In the genomic region with DNA sequence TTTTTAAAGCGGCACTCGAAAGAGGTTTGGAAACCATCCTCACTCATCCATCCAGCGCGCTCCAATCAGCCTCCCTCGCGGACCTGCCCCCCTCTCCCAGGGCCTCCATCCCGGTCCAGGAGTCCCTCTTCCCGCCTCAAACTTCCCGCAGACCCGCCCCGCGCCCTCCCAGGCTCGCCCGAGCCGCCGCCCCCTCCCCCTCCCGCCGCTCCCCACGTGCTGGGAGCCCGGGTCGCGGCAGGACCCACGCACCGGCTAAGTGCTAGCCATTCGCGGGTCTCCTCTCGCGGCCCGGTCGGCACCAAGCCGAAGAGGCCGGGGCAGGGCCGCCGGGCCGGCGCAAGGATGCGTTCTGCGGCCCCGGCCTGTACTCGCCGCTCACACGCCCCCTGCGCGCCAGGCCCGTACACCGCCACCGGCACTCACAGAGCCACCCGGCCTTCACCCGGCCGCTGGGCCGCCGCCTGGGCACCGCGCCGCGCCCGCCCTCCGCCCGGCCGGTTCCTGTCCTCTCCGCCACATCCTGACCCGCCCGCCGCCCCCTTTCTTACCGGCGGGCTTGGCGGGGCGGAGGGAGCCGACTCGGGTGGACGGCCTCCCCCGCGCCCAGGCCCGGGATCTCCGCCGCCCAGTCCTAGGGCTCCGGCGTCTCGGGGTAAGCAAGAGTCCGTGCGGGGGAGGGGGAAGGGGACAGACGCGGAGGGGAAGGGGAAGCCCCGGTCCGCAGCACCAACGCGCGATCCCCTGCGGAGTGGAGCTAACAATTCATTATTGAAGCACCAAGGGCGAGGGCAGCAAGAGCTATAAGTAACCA, we compare ENCODE assay signal across 8 cellular contexts. TPM values are rescaled to one million over a fixed set of nuclear protein-coding genes. Genes with fewer than 3 reads are reported as not detected.
DNase-seq lines count a peak whose midpoint lies in the region; ATAC-seq and TF ChIP-seq lines count a peak whose summit lies in the region.

No MANE protein-coding gene starts in this region.

- 0% methylated on average over 90 of the region's 90 CpGs for WGBS in ectodermal cell, 2 experiments
- WGBS in lung, 2 donors = 0 to 1% methylated on average over 61 to 90 of the region's 90 CpGs

- H3K27ac ChIP-seq in ectodermal cell (ENCODE audit: insufficient read depth, low read depth, low read length, poor library complexity, severe bottlenecking) (peak overlapping the region; percentile 99), lung (ENCODE audit: low read depth in 1 of 2, low read length in 1 of 2) (peak overlapping the region; percentile 94 to 100)

- peak overlapping the region; percentile 93 for H3K4me3 ChIP-seq in ectodermal cell (ENCODE audit: insufficient read depth, low read depth, low read length)
- peak overlapping the region; percentile 74 for H3K4me3 ChIP-seq in lung

- no peak for TF ChIP-seq CTCF in lung (IDR thresholded peaks at IDR 0.05; ENCODE audit: control extremely low read depth, extremely low read depth)

- ATAC-seq in HG02571 (IDR thresholded peaks at IDR 0.05; ENCODE audit: unreplicated experiment) (peak; percentile 31), lung (ENCODE audit: insufficient read depth, low FRiP score) (peak; percentile 24)

- H3K36me3 ChIP-seq in ectodermal cell (ENCODE audit: control insufficient read depth, insufficient read depth, low read length) (peaks cover 10% of the 10 kb centered on the region), lung (ENCODE audit: control insufficient read depth in 2 of 2, insufficient read depth in 2 of 2, low read length in 2 of 2) (peaks cover 4 to 7% of the 10 kb centered on the region in 2 donors)

- DNase-seq in DMS 273 (lab: John Stamatoyannopoulos, UW; ENCODE audit: unreplicated experiment) = peak; percentile 84
- no peak for DNase-seq in DMS 273 treated with DMSO at 0.1 percent for 48 hours (lab: John Stamatoyannopoulos, UW)
- DNase-seq in NCI-H1092 (lab: John Stamatoyannopoulos, UW) = peak; percentile 54
- DNase-seq in activated CD4-positive, alpha-beta T cell treated with anti-CD3 and anti-CD28 coated beads, Interleukin-2, amount 50 U/mL, for 1 hour = peak; percentile 39
- DNase-seq in lung (ENCODE audit: low spot score) = peak; percentile 57
- DNase-seq in stimulated activated CD4-positive, alpha-beta T cell treated with anti-CD3 and anti-CD28 coated beads, TNF-alpha, amount 100 ng/mL, for 4 hours (ENCODE audit: low read depth in 3 of 3) = peak; percentile 9 to 28 (median 21)

- H3K9me3 ChIP-seq in ectodermal cell (ENCODE audit: control insufficient read depth, low read length) = no peaks in the 10 kb centered on the region
- no peaks in the 10 kb centered on the region for H3K9me3 ChIP-seq in lung (ENCODE audit: control insufficient read depth in 2 of 2, insufficient read depth in 1 of 2, low read length in 1 of 2)

- no peaks in the 10 kb centered on the region for H3K4me1 ChIP-seq in ectodermal cell (ENCODE audit: control insufficient read depth, insufficient read depth, low read length)
- peaks cover 0 to 2% of the 10 kb centered on the region in 2 donors for H3K4me1 ChIP-seq in lung (ENCODE audit: control insufficient read depth in 2 of 2, insufficient read depth in 2 of 2, low read length in 2 of 2)

- H3K27me3 ChIP-seq in ectodermal cell (ENCODE audit: control insufficient read depth, insufficient read depth, low read length, poor library complexity, severe bottlenecking) (no peaks in the 10 kb centered on the region), lung (ENCODE audit: control insufficient read depth, insufficient read depth) (no peaks in the 10 kb centered on the region)

RNA-seq across cellular contexts. Expression of gene CHD1, which starts 0.6 kb away (rescaled TPM):
- 72.4 TPM for polyA plus RNA-seq in ectodermal cell (2013, experiment 1 of 4)
- polyA plus RNA-seq in ectodermal cell (2013, experiment 2 of 4) = 80.9 TPM
- polyA plus RNA-seq in ectodermal cell (2013, experiment 3 of 4) = 69.6 TPM
- polyA plus RNA-seq in ectodermal cell (2013, experiment 4 of 4) = 77.5 TPM
- total RNA-seq in lung = 100 to 1,000 TPM in 1 of 2 donors, 10 to 100 TPM in 1; 26.0 to 126 TPM
- 10 to 100 TPM; 17.8 to 19.1 TPM for polyA plus RNA-seq in lung
